28 cellular contexts compared by ENCODE assay signal in the genomic region with DNA sequence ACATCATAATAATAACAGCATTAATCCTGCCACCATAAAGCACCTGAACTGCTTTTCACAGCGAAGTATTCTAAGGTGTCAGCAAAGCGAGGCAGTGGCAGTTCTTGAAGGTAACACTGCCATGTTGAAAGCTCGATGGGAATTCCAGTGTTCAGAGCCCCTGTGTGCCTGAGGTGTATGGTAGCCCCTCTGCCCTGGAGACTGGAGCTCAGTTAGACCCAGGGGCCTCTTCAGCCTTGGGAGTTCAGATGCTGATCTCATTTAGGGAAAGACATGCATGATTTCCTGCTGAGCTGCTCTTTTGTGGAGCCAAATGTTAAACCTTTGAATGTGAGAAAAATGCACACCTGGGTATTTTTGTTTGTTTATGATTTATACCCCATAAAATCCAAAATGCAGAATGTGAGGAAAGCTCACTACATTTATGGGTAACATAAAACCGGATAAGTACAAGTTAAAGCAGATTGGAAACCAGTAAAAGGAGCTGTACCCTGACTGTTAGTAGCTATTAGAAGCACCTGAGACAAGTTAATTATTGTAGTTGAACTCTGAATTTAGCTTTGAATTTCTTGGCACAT.
"Had no signal": no experiment of that assay in that cellular context is flagged by ENCODE, and none has a peak within 500 bp of the region (broad histone marks: within the 10 kb centered on the region; RNA-seq: fewer than 3 reads in every experiment).

No MANE protein-coding gene starts in this region.

- H3K4me3 Mint-ChIP-seq: activated naive CD8-positive, alpha-beta T cell treated with anti-CD3 and anti-CD28 coated beads for 36 hours; activated T-cell treated with anti-CD3 and anti-CD28 coated beads, Interleukin-2, amount 50 U/mL, for 4 hours; central memory CD8-positive, alpha-beta T cell; effector memory CD8-positive, alpha-beta T cell; naive thymus-derived CD4-positive, alpha-beta T cell; neural progenitor cell; stimulated activated memory B cell treated with anti-CD40 and anti-IgM and Interleukin-4, amounts not matched to agents 10 μg/mL and 1 μg/mL and 100 μg/mL, for 72 hours had no signal

- H3K27me3 ChIP-seq: breast epithelium, colonic mucosa, dorsolateral prefrontal cortex, esophagus squamous epithelium, gastrocnemius medialis, neural progenitor cell, sigmoid colon, stomach, suprapubic skin, tibial nerve had no signal

- H3K9me3 ChIP-seq: breast epithelium, colonic mucosa, esophagus squamous epithelium, gastrocnemius medialis, lower lobe of right lung, sigmoid colon, stomach, suprapubic skin, tibial nerve had no signal

- H3K4me1 Mint-ChIP-seq: activated naive CD8-positive, alpha-beta T cell treated with anti-CD3 and anti-CD28 coated beads for 36 hours; central memory CD8-positive, alpha-beta T cell; naive thymus-derived CD4-positive, alpha-beta T cell; stimulated activated memory B cell treated with anti-CD40 and anti-IgM and Interleukin-4, amounts not matched to agents 10 μg/mL and 1 μg/mL and 100 μg/mL, for 72 hours had no signal

- H3K27ac Mint-ChIP-seq: activated naive CD8-positive, alpha-beta T cell treated with anti-CD3 and anti-CD28 coated beads for 36 hours; activated T-helper 2 cell treated with anti-CD3 and anti-CD28 coated beads, Interferon-gamma antibody, Interleukin-2, Interleukin-4, amounts not matched to agents 10 μg/mL and 5 μg/mL and 100 μg/mL, durations not matched to agents 14 hours and 24 hours and 36 hours; effector memory CD8-positive, alpha-beta T cell; naive thymus-derived CD4-positive, alpha-beta T cell; neural progenitor cell; stimulated activated memory B cell treated with anti-CD40 and anti-IgM and Interleukin-4, amounts not matched to agents 10 μg/mL and 1 μg/mL and 100 μg/mL, for 72 hours had no signal

- H3K9me3 Mint-ChIP-seq: activated naive CD8-positive, alpha-beta T cell treated with anti-CD3 and anti-CD28 coated beads for 36 hours; activated T-cell treated with anti-CD3 and anti-CD28 coated beads, Interleukin-2, amount 50 U/mL, for 4 hours; activated T-helper 2 cell treated with anti-CD3 and anti-CD28 coated beads, Interferon-gamma antibody, Interleukin-2, Interleukin-4, amounts not matched to agents 10 μg/mL and 5 μg/mL and 100 μg/mL, durations not matched to agents 14 hours and 24 hours and 36 hours; central memory CD8-positive, alpha-beta T cell; effector memory CD8-positive, alpha-beta T cell; naive thymus-derived CD4-positive, alpha-beta T cell; neural progenitor cell; stimulated activated memory B cell treated with anti-CD40 and anti-IgM and Interleukin-4, amounts not matched to agents 10 μg/mL and 1 μg/mL and 100 μg/mL, for 72 hours had no signal

- H3K4me1 ChIP-seq: breast epithelium, colonic mucosa, esophagus squamous epithelium, lower lobe of right lung, neural progenitor cell, stomach, suprapubic skin, tibial nerve had no signal

- ATAC-seq: activated T-cell treated with anti-CD3 and anti-CD28 coated beads, Interleukin-2, amount 50 U/mL, for 4 hours; effector memory CD8-positive, alpha-beta T cell; gastrocnemius medialis; left lobe of liver; lower lobe of right lung; naive thymus-derived CD4-positive, alpha-beta T cell; stimulated activated memory B cell treated with anti-CD40 and anti-IgM and Interleukin-4, amounts not matched to agents 10 μg/mL and 1 μg/mL and 100 μg/mL, for 72 hours had no signal

- H3K27ac ChIP-seq: breast epithelium, colonic mucosa, dorsolateral prefrontal cortex, esophagus squamous epithelium, gastrocnemius medialis, lower lobe of right lung, neural progenitor cell, sigmoid colon, stomach, suprapubic skin, tibial nerve had no signal

- H3K27me3 Mint-ChIP-seq: stimulated activated memory B cell treated with anti-CD40 and anti-IgM and Interleukin-4, amounts not matched to agents 10 μg/mL and 1 μg/mL and 100 μg/mL, for 72 hours had no signal

- H3K4me3 ChIP-seq: breast epithelium, colonic mucosa, dorsolateral prefrontal cortex, esophagus squamous epithelium, gastrocnemius medialis, lower lobe of right lung, neural progenitor cell, sigmoid colon, smooth muscle cell, stomach, suprapubic skin, tibial nerve had no signal

- H3K36me3 ChIP-seq: breast epithelium, colonic mucosa, neural progenitor cell had no signal

- H3K36me3 Mint-ChIP-seq: activated naive CD8-positive, alpha-beta T cell treated with anti-CD3 and anti-CD28 coated beads for 36 hours; naive thymus-derived CD4-positive, alpha-beta T cell; stimulated activated memory B cell treated with anti-CD40 and anti-IgM and Interleukin-4, amounts not matched to agents 10 μg/mL and 1 μg/mL and 100 μg/mL, for 72 hours had no signal

- DNase-seq: activated CD8-positive, alpha-beta memory T cell treated with anti-CD3 and anti-CD28 coated beads for 24 hours; activated CD8-positive, alpha-beta memory T cell treated with anti-CD3 and anti-CD28 coated beads, Interleukin-2, amount 50 U/mL, for 4 hours; activated naive CD4-positive, alpha-beta T cell; activated naive CD8-positive, alpha-beta T cell treated with anti-CD3 and anti-CD28 coated beads for 36 hours; activated T-cell treated with anti-CD3 and anti-CD28 coated beads, Interleukin-2, amount 50 U/mL, for 4 hours; colonic mucosa; dorsolateral prefrontal cortex; effector memory CD8-positive, alpha-beta T cell; esophagus squamous epithelium; gastrocnemius medialis; head of caudate nucleus; hypothalamus; lower lobe of right lung; naive thymus-derived CD4-positive, alpha-beta T cell; retina; sigmoid colon; stimulated activated CD4-positive, alpha-beta T cell treated with anti-CD3 and anti-CD28 coated beads, Interleukin-15, amount 100 ng/mL, for 24 hours; stomach; T-helper 9 cell had no signal
